Comparison of ENCODE assay signal across 11 cellular contexts in the genomic region with DNA sequence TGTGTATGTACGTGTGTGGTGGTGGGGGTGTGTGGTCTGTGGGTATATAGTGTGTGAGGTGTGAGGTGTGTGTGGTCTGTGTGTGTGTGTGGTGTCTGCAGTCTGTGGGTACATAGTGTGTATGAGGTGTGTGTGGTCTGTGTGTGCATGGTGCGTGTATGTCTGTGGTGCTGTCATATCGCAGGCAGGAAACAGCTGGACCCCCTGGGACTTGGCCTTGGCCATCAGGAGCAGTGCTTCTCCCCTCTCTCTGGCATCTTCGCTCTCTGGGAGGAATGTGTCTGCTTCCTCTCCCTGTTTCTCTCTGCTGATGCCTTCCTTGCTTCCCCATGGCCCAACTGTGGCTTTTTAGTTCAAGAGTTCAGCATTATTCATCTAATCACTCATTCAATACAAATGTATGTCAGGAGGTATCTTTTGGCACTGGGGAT.
A peak's percentile ranks its signal among the peaks of the same experiment; 100 is the strongest.
DNase-seq lines count a peak whose midpoint lies in the region; ATAC-seq and TF ChIP-seq lines count a peak whose summit lies in the region.
"Had no signal": no experiment of that assay in that cellular context is flagged by ENCODE, and none has a peak within 500 bp of the region (broad histone marks: within the 10 kb centered on the region; RNA-seq: fewer than 3 reads in every experiment).

No MANE protein-coding gene starts in this region.

- DNase-seq in AG09319 (ENCODE audit: extremely low read depth, low read depth), result peak; percentile 4
- peak; percentile 14 for DNase-seq in GM20000 (ENCODE audit: low spot score)
- DNase-seq in activated CD8-positive, alpha-beta T cell treated with anti-CD3 and anti-CD28 coated beads for 36 hours, result peak; percentile 38
- DNase-seq in islet precursor cell, result peak; percentile 64
- no peak for DNase-seq in COR-L47 (lab: John Stamatoyannopoulos, UW)
- DNase-seq in T-helper 2 cell treated with Interferon-gamma antibody and Interleukin-4, amounts not matched to agents 5 μg/mL and 100 μg/mL, for 36 hours (ENCODE audit: low spot score), result no peak
- DNase-seq: activated CD4-positive, alpha-beta T cell treated with anti-CD3 and anti-CD28 coated beads, Interleukin-2, amount 50 U/mL, for 48 hours; NCI-H446; ovary had no signal

- H3K4me1 Mint-ChIP-seq in activated CD8-positive, alpha-beta T cell treated with anti-CD3 and anti-CD28 coated beads for 36 hours (ENCODE audit: low read depth), result no peaks in the 10 kb centered on the region
- no peaks in the 10 kb centered on the region for H3K4me1 Mint-ChIP-seq in T-helper 2 cell treated with Interferon-gamma antibody and Interleukin-4, amounts not matched to agents 5 μg/mL and 100 μg/mL, for 36 hours (ENCODE audit: low read depth)

- H3K27ac Mint-ChIP-seq in activated CD8-positive, alpha-beta T cell treated with anti-CD3 and anti-CD28 coated beads for 36 hours, result no peak overlapping the region
- no peak overlapping the region for H3K27ac Mint-ChIP-seq in T-helper 2 cell treated with Interferon-gamma antibody and Interleukin-4, amounts not matched to agents 5 μg/mL and 100 μg/mL, for 36 hours

- POLR2A ChIA-PET in activated CD8-positive, alpha-beta T cell treated with anti-CD3 and anti-CD28 coated beads for 36 hours (lab: Charles Lee), result interaction anchor here (1.0 to 1.2 kb wide), 2 partner anchors 18 to 155 kb away, joined by 3 read pairs; no protein-coding TSS in a partner anchor

- CTCF ChIA-PET in activated CD8-positive, alpha-beta T cell treated with anti-CD3 and anti-CD28 coated beads for 36 hours (lab: Charles Lee), result no interaction called here

- ATAC-seq in activated CD8-positive, alpha-beta T cell treated with anti-CD3 and anti-CD28 coated beads for 36 hours, result peak; percentile 51
- ATAC-seq in GM18861 (IDR thresholded peaks at IDR 0.05; ENCODE audit: unreplicated experiment) (no peak), HG03108 (IDR thresholded peaks at IDR 0.05; ENCODE audit: unreplicated experiment) (no peak)

- no peaks in the 10 kb centered on the region for H3K9me3 Mint-ChIP-seq in activated CD8-positive, alpha-beta T cell treated with anti-CD3 and anti-CD28 coated beads for 36 hours
- no peaks in the 10 kb centered on the region for H3K9me3 Mint-ChIP-seq in T-helper 2 cell treated with Interferon-gamma antibody and Interleukin-4, amounts not matched to agents 5 μg/mL and 100 μg/mL, for 36 hours

- intact Hi-C loops in activated CD8-positive, alpha-beta T cell treated with anti-CD3 and anti-CD28 coated beads for 36 hours (cut with micrococcal nuclease), result no loop called here

- no peak for TF ChIP-seq CTCF in AG09319 (IDR thresholded peaks at IDR 0.05; ENCODE audit: low read depth, low read length)
- TF ChIP-seq CTCF in GM20000 (IDR thresholded peaks at IDR 0.05; ENCODE audit: extremely low read depth, missing control alignments), result no peak
- no peak for TF ChIP-seq CTCF in activated CD8-positive, alpha-beta T cell treated with anti-CD3 and anti-CD28 coated beads for 36 hours (IDR thresholded peaks at IDR 0.05)

- no peaks in the 10 kb centered on the region for H3K36me3 Mint-ChIP-seq in activated CD8-positive, alpha-beta T cell treated with anti-CD3 and anti-CD28 coated beads for 36 hours (ENCODE audit: low read depth)
- H3K36me3 Mint-ChIP-seq in T-helper 2 cell treated with Interferon-gamma antibody and Interleukin-4, amounts not matched to agents 5 μg/mL and 100 μg/mL, for 36 hours (ENCODE audit: low read depth), result no peaks in the 10 kb centered on the region

- peaks cover 4% of the 10 kb centered on the region for H3K27me3 Mint-ChIP-seq in activated CD8-positive, alpha-beta T cell treated with anti-CD3 and anti-CD28 coated beads for 36 hours
- peaks cover 13% of the 10 kb centered on the region for H3K27me3 Mint-ChIP-seq in T-helper 2 cell treated with Interferon-gamma antibody and Interleukin-4, amounts not matched to agents 5 μg/mL and 100 μg/mL, for 36 hours (ENCODE audit: low read depth)

- H3K4me3 Mint-ChIP-seq in activated CD8-positive, alpha-beta T cell treated with anti-CD3 and anti-CD28 coated beads for 36 hours, result no peak overlapping the region
- H3K4me3 Mint-ChIP-seq in T-helper 2 cell treated with Interferon-gamma antibody and Interleukin-4, amounts not matched to agents 5 μg/mL and 100 μg/mL, for 36 hours, result no peak overlapping the region

Comparison
In these comparisons a context has a peak if more than half of its experiments do, and no peak if none do; other contexts are left out.
1. DNase-seq: peak in AG09319 (single experiment), GM20000 (single experiment), activated CD8-positive, alpha-beta T cell treated with anti-CD3 and anti-CD28 coated beads for 36 hours (single experiment) and islet precursor cell (single experiment); none in COR-L47 (single experiment) and T-helper 2 cell treated with Interferon-gamma antibody and Interleukin-4, amounts not matched to agents 5 μg/mL and 100 μg/mL, for 36 hours (single experiment).